1 cellular context compared by ENCODE assay signal in genomic region chr22:50705851-50706351, GRCh38.
TF ChIP-seq lines count a peak whose summit lies in the region.

No MANE protein-coding gene starts in this region.

TF ChIP-seq in HepG2, 621 proteins besides CTCF, POLR2A, EP300 and RAD21:
- TF ChIP-seq NR1H2 (CRISPR knock-in tag; IDR thresholded peaks at IDR 0.05; ENCODE audit: borderline replicate concordance, low read depth) (no peak), KIAA2018 (CRISPR knock-in tag; IDR thresholded peaks at IDR 0.05; ENCODE audit: borderline replicate concordance) (no peak), HMGXB3 (CRISPR knock-in tag; IDR thresholded peaks at IDR 0.05; ENCODE audit: borderline replicate concordance) (no peak), ZNF83 (CRISPR knock-in tag; IDR thresholded peaks at IDR 0.05; ENCODE audit: borderline replicate concordance) (no peak), ZNF891 (CRISPR knock-in tag; IDR thresholded peaks at IDR 0.05) (no peak), ZFAT (CRISPR knock-in tag; conservative IDR thresholded peaks at IDR 0.05) (no peak), NFE2 (CRISPR knock-in tag; IDR thresholded peaks at IDR 0.05) (no peak), KLF9 (CRISPR knock-in tag; IDR thresholded peaks at IDR 0.05; ENCODE audit: low read depth) (no peak), SMAD9 (CRISPR knock-in tag; IDR thresholded peaks at IDR 0.05) (no peak), ZNF230 (CRISPR knock-in tag; IDR thresholded peaks at IDR 0.05) (no peak), ZBTB10 (CRISPR knock-in tag; IDR thresholded peaks at IDR 0.05; ENCODE audit: borderline replicate concordance) (no peak), MTF2 (CRISPR knock-in tag; IDR thresholded peaks at IDR 0.05; ENCODE audit: borderline replicate concordance) (no peak)
